Comparison of ENCODE assay signal across 8 cellular contexts in genomic region chr15:63277044-63277892, GRCh38. TPM values are rescaled to one million over a fixed set of nuclear protein-coding genes. Genes with fewer than 3 reads are reported as not detected.
DNase-seq lines count a peak whose midpoint lies in the region; ATAC-seq and TF ChIP-seq lines count a peak whose summit lies in the region.

APH1B (plus strand) TSS chr15:63277605; CDS start chr15:63277624, 19 bp downstream.

- peaks cover 12% of the 10 kb centered on the region for H3K36me3 Mint-ChIP-seq in activated naive CD4-positive, alpha-beta T cell treated with anti-CD3 and anti-CD28 coated beads, Interleukin-2, amount 10 ng/mL, durations not matched to agents 7 days and 5 days
- H3K36me3 Mint-ChIP-seq in osteocyte (ENCODE audit: unreplicated experiment) = peaks cover 5% of the 10 kb centered on the region

- no peaks in the 10 kb centered on the region for H3K27me3 ChIP-seq in thoracic aorta (replicated peaks; ENCODE audit: insufficient read depth)

- H3K27me3 Mint-ChIP-seq in activated naive CD4-positive, alpha-beta T cell treated with anti-CD3 and anti-CD28 coated beads, Interleukin-2, amount 10 ng/mL, durations not matched to agents 7 days and 5 days = no peaks in the 10 kb centered on the region
- no peaks in the 10 kb centered on the region for H3K27me3 Mint-ChIP-seq in osteocyte (ENCODE audit: unreplicated experiment)

- peak within 1 kb of the TSS; percentile 69 for H3K9ac ChIP-seq in SK-N-MC (ENCODE audit: insufficient read length)

- peak within 1 kb of the TSS; percentile 86 for H3K4me3 Mint-ChIP-seq in activated naive CD4-positive, alpha-beta T cell treated with anti-CD3 and anti-CD28 coated beads, Interleukin-2, amount 10 ng/mL, durations not matched to agents 7 days and 5 days
- peak within 1 kb of the TSS; percentile 87 for H3K4me3 Mint-ChIP-seq in osteocyte (ENCODE audit: unreplicated experiment)

- H3K4me1 Mint-ChIP-seq in activated naive CD4-positive, alpha-beta T cell treated with anti-CD3 and anti-CD28 coated beads, Interleukin-2, amount 10 ng/mL, durations not matched to agents 7 days and 5 days = peaks cover 46% of the 10 kb centered on the region
- H3K4me1 Mint-ChIP-seq in osteocyte (ENCODE audit: unreplicated experiment) = peaks cover 22% of the 10 kb centered on the region

- peak within 1 kb of the TSS; percentile 86 for H3K27ac Mint-ChIP-seq in activated naive CD4-positive, alpha-beta T cell treated with anti-CD3 and anti-CD28 coated beads, Interleukin-2, amount 10 ng/mL, durations not matched to agents 7 days and 5 days
- H3K27ac Mint-ChIP-seq in osteocyte (ENCODE audit: unreplicated experiment) = peak within 1 kb of the TSS; percentile 92

- H3K4me3 ChIP-seq in SK-N-MC (peak within 1 kb of the TSS; percentile 77), thoracic aorta (peak within 1 kb of the TSS; percentile 100)

- CTCF ChIA-PET in activated naive CD4-positive, alpha-beta T cell treated with anti-CD3 and anti-CD28 coated beads, Interleukin-2, amount 10 ng/mL, durations not matched to agents 7 days and 5 days (lab: Charles Lee) = interaction anchor here (1.0 to 1.5 kb wide), 2 partner anchors 85 to 111 kb away, joined by 4 to 6 read pairs; no protein-coding TSS in a partner anchor

- ATAC-seq in GM21619 (IDR thresholded peaks at IDR 0.05; ENCODE audit: unreplicated experiment) = peak; percentile 77
- peak; percentile 42 for ATAC-seq in thoracic aorta (ENCODE audit: insufficient number of reproducible peaks, low FRiP score, low read depth)

- H3K27ac ChIP-seq in SK-N-MC (peak within 1 kb of the TSS; percentile 56), thoracic aorta (peak within 1 kb of the TSS; percentile 88 to 93)

- H3K36me3 ChIP-seq in SK-N-MC (ENCODE audit: insufficient read depth, low read length) = no peaks in the 10 kb centered on the region
- no peaks in the 10 kb centered on the region for H3K36me3 ChIP-seq in thoracic aorta

- no peaks in the 10 kb centered on the region for H3K9me3 Mint-ChIP-seq in activated naive CD4-positive, alpha-beta T cell treated with anti-CD3 and anti-CD28 coated beads, Interleukin-2, amount 10 ng/mL, durations not matched to agents 7 days and 5 days
- no peaks in the 10 kb centered on the region for H3K9me3 Mint-ChIP-seq in osteocyte (ENCODE audit: unreplicated experiment)

- TF ChIP-seq CTCF in osteocyte (IDR thresholded peaks at IDR 0.05) (peak; percentile 18), thoracic aorta (IDR thresholded peaks at IDR 0.05) (no peak)

- DNase-seq in DMS53 (lab: John Stamatoyannopoulos, UW) = peak; percentile 86
- peak; percentile 60 to 78 for DNase-seq in Kasumi-1 (lab: John Stamatoyannopoulos, UW)
- no peak for DNase-seq in SK-N-MC (ENCODE audit: low read depth, low spot score)
- peak; percentile 90 for DNase-seq in activated naive CD4-positive, alpha-beta T cell treated with anti-CD3 and anti-CD28 coated beads, Interleukin-2, amount 10 ng/mL, durations not matched to agents 7 days and 5 days
- DNase-seq in glomerular endothelial cell (ENCODE audit: extremely low read depth, low read depth, low spot score) = no peak
- DNase-seq in osteocyte (ENCODE audit: extremely low spot score, unreplicated experiment) = peak; percentile 91
- peak; percentile 23 for DNase-seq in thoracic aorta (ENCODE audit: low spot score)

- H3K4me1 ChIP-seq in thoracic aorta (ENCODE audit: control insufficient read depth in 1 of 2, low read depth in 2 of 2) = peaks cover 6 to 19% of the 10 kb centered on the region in 2 donors

- no peaks in the 10 kb centered on the region for H3K9me3 ChIP-seq in SK-N-MC (ENCODE audit: low read depth, low read length)
- no peaks in the 10 kb centered on the region for H3K9me3 ChIP-seq in thoracic aorta

RNA-seq across cellular contexts. Expression of gene APH1B, which starts in this region (rescaled TPM):
- total RNA-seq in glomerular endothelial cell = 17.8 and 19.5 TPM in 2 replicates
- 13.9 and 15.9 TPM in 2 replicates for total RNA-seq in osteocyte
- total RNA-seq in thoracic aorta = 10 to 100 TPM; 16.2 to 22.2 TPM

Comparison
In these comparisons a context has a peak if more than half of its experiments do, and no peak if none do; other contexts are left out.
1. DNase-seq: peak in DMS53 (single experiment), Kasumi-1 (2 of 2), activated naive CD4-positive, alpha-beta T cell treated with anti-CD3 and anti-CD28 coated beads, Interleukin-2, amount 10 ng/mL, durations not matched to agents 7 days and 5 days (single experiment), osteocyte (single experiment) and thoracic aorta (single experiment); none in SK-N-MC (single experiment) and glomerular endothelial cell (single experiment).